Comparison of ENCODE assay signal across 14 cellular contexts in the genomic region with DNA sequence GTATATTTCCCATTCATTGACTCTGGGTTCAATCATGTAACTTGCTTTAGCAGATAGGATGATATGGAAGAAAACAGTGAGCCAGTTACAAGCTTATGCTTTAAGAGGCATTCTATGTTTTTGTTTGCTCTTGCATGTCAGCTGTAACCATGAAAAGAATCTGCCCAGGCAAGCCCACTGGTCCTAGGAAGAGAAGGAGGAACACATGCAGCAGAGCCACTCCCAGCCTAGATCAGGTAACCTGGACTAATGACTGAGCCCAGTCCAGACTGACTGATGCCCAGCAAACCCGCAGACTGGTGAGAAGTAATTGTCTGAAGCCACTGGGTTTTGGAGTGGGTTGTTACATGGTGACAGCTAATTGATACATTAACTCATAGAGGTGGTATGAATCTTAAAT.
A peak's percentile ranks its signal among the peaks of the same experiment; 100 is the strongest.
DNase-seq lines count a peak whose midpoint lies in the region; ATAC-seq, FAIRE-seq and TF ChIP-seq lines count a peak whose summit lies in the region.
"Had no signal": no experiment of that assay in that cellular context is flagged by ENCODE, and none has a peak within 500 bp of the region (broad histone marks: within the 10 kb centered on the region; RNA-seq: fewer than 3 reads in every experiment).

No MANE protein-coding gene starts in this region.

- peak overlapping the region; percentile 85 for H2BK120ac ChIP-seq in IMR-90 (ENCODE audit: low read depth, low read length)

- H4K91ac ChIP-seq in IMR-90 (ENCODE audit: insufficient read depth, low read depth, low read length) = peak overlapping the region; percentile 58

- no peak overlapping the region for H2BK5ac ChIP-seq in IMR-90 (ENCODE audit: low read depth, low read length, poor library complexity, severe bottlenecking)

- H3K27me3 ChIP-seq in BLaER1 (peaks cover 91% of the 10 kb centered on the region), IMR-90 (ENCODE audit: control insufficient read depth, insufficient read depth, low read length) (peaks cover 2% of the 10 kb centered on the region)
- H3K27me3 ChIP-seq: ovary, thyroid gland had no signal

- POLR2A ChIA-PET in IMR-90 (lab: Charles Lee; ENCODE audit: unreplicated experiment) = no interaction called here

- H2BK20ac ChIP-seq in IMR-90 (ENCODE audit: low read depth, low read length) = peak overlapping the region; percentile 45; the same call in 1 of the 2 replicates

- H3K27ac ChIP-seq in BLaER1 (no peak overlapping the region), IMR-90 (ENCODE audit: insufficient read depth, low read length) (peak overlapping the region; percentile 98)
- H3K27ac ChIP-seq: ovary, thyroid gland had no signal

- H3K4me2 ChIP-seq in BLaER1 (peak overlapping the region; percentile 42), IMR-90 (ENCODE audit: low read depth, low read length) (no peak overlapping the region)

- ATAC-seq in IMR-90 (ENCODE audit: low read depth) = peak; percentile 37

- H3K9me1 ChIP-seq in IMR-90 (ENCODE audit: insufficient read depth, low read length) = no peaks in the 10 kb centered on the region; the same call in 1 of the 2 replicates

- FAIRE-seq in RCC 7860 (lab: Jason Lieb, UNC) = peak; percentile 30

- H4K8ac ChIP-seq in IMR-90 (ENCODE audit: low read depth in 2 of 2, low read length in 2 of 2) = peak overlapping the region; percentile 27 to 71; a peak in 3 of 4 replicates

- intact Hi-C loops in IMR-90 (cut with micrococcal nuclease) = no loop called here

- no peaks in the 10 kb centered on the region for H3K79me1 ChIP-seq in IMR-90 (ENCODE audit: low read depth in 1 of 2, low read length in 2 of 2)

- H3K36me3 ChIP-seq in BLaER1 = no peaks in the 10 kb centered on the region
- H3K36me3 ChIP-seq in IMR-90 (ENCODE audit: control insufficient read depth, insufficient read depth, low read length) = no peaks in the 10 kb centered on the region
- H3K36me3 ChIP-seq: ovary, thyroid gland had no signal

- H3K4me1 ChIP-seq in BLaER1 (peaks cover 19% of the 10 kb centered on the region), IMR-90 (ENCODE audit: control insufficient read depth, insufficient read depth, low read length) (peaks cover 5% of the 10 kb centered on the region)

- DNase-seq in IMR-90 (no peak), RCC 7860 (ENCODE audit: low spot score) (no peak), iPS-NIHi7 (ENCODE audit: extremely low spot score) (peak; percentile 19), GM20000 (ENCODE audit: low spot score) (no peak), pons (ENCODE audit: low spot score) (no peak), NCI-H2227 treated with DMSO at 0.1 percent for 48 hours (lab: John Stamatoyannopoulos, UW) (no peak)
- no peak for DNase-seq in central memory CD4-positive, alpha-beta T cell
- DNase-seq: activated CD4-positive, alpha-beta memory T cell treated with anti-CD3 and anti-CD28 coated beads for 36 hours; activated effector memory CD4-positive, alpha-beta T cell treated with anti-CD3 and anti-CD28 coated beads, Interleukin-2, amount 50 U/mL, for 16 hours; Calu3; ovary; stimulated activated CD4-positive, alpha-beta T cell treated with anti-CD3 and anti-CD28 coated beads, Interleukin-15, amount 100 ng/mL, for 24 hours; thyroid gland had no signal

- dilution Hi-C loops in IMR-90 (cut with HindIII; ENCODE audit: low sequenced_read_pairs, unreplicated experiment) = no loop called here

- peak overlapping the region; percentile 92 for H3K4ac ChIP-seq in IMR-90 (ENCODE audit: low read depth, low read length)

- peak overlapping the region; percentile 98 for H3K18ac ChIP-seq in IMR-90 (ENCODE audit: low read depth, low read length)

- no peak overlapping the region; the same call in 2 of the 3 replicates for H2BK15ac ChIP-seq in IMR-90 (ENCODE audit: low read depth, low read length)

- H4K20me1 ChIP-seq in BLaER1 (peaks cover 26% of the 10 kb centered on the region; the same call in 1 of the 2 replicates), IMR-90 (ENCODE audit: insufficient read depth, low read length) (no peaks in the 10 kb centered on the region)

- no TSS peak for BruUV-seq in IMR-90 (replicated peaks; lab: Mats Ljungman, UMichigan)

- H3K56ac ChIP-seq in IMR-90 (ENCODE audit: extremely low read depth, insufficient read depth, low read length) = no peak overlapping the region

- H3K4me3 ChIP-seq in BLaER1 (no peak overlapping the region), IMR-90 (ENCODE audit: insufficient read depth, low read depth, low read length) (no peak overlapping the region)
- H3K4me3 ChIP-seq: ovary, thyroid gland had no signal

- peak overlapping the region; percentile 99 for H4K5ac ChIP-seq in IMR-90 (ENCODE audit: low read depth, low read length)

- H2AK9ac ChIP-seq in IMR-90 (replicated peaks; ENCODE audit: low read depth, low read length, poor library complexity) = no peak overlapping the region

- no peak overlapping the region for H2AFZ ChIP-seq in IMR-90 (replicated peaks; ENCODE audit: low read length, poor library complexity)

- H2AK5ac ChIP-seq in IMR-90 (ENCODE audit: low read depth, low read length) = peak overlapping the region; percentile 78

- in situ Hi-C loops in IMR-90 (cut with MboI; ENCODE audit: low sequenced_read_pairs) = no loop called here

- no peak for TF ChIP-seq POLR2A in IMR-90 (IDR thresholded peaks at IDR 0.05; ENCODE audit: low read depth, low read length)

- TF ChIP-seq RAD21 in IMR-90 (IDR thresholded peaks at IDR 0.05; ENCODE audit: low read length) = no peak

- H3K9ac ChIP-seq in BLaER1 (no peak overlapping the region), IMR-90 (ENCODE audit: low read depth, low read length) (no peak overlapping the region)

- H3K9me3 ChIP-seq in BLaER1 (0 out of 2 replicates have a peak, but pooled peaks cover under 1% of the 10 kb centered on the region), IMR-90 (ENCODE audit: control insufficient read depth, insufficient read depth, low read length) (no peaks in the 10 kb centered on the region)
- H3K9me3 ChIP-seq: ovary, thyroid gland had no signal

- H3K23ac ChIP-seq in IMR-90 (ENCODE audit: low read depth, low read length) = no peak overlapping the region

- TF ChIP-seq CTCF in IMR-90 (conservative IDR thresholded peaks at IDR 0.05; ENCODE audit: low read depth, low read length) (no peak), GM20000 (IDR thresholded peaks at IDR 0.05; ENCODE audit: extremely low read depth, missing control alignments) (no peak)

- WGBS in IMR-90 (ENCODE audit: extremely low coverage in 2 of 2, insufficient read length in 1 of 2), 2 experiments = no CpG with 5 or more reads among the region's 1 CpG

- CTCF ChIA-PET in IMR-90 (lab: Yijun Ruan, JAX) = no interaction called here

- peak overlapping the region; percentile 34; the same call in 1 of the 2 replicates for H3K14ac ChIP-seq in IMR-90 (replicated peaks; ENCODE audit: low read depth, low read length)

TF ChIP-seq in IMR-90, 13 proteins besides CTCF, POLR2A, EP300 and RAD21:
- TF ChIP-seq RCOR1 (IDR thresholded peaks at IDR 0.05; ENCODE audit: insufficient replicate concordance, low read length) = no peak
- no peak for TF ChIP-seq RFX5 (IDR thresholded peaks at IDR 0.05; ENCODE audit: low read depth, low read length)
- no peak for TF ChIP-seq MXI1 (IDR thresholded peaks at IDR 0.05; ENCODE audit: borderline replicate concordance, low read depth, low read length)
- TF ChIP-seq CHD1 (IDR thresholded peaks at IDR 0.05; ENCODE audit: low read depth, low read length) = no peak
- no peak for TF ChIP-seq NFE2L2 (IDR thresholded peaks at IDR 0.05; ENCODE audit: low read depth, low read length)
- TF ChIP-seq BHLHE40 (IDR thresholded peaks at IDR 0.05; ENCODE audit: low read depth, low read length) = no peak
- TF ChIP-seq, protein P1, sequence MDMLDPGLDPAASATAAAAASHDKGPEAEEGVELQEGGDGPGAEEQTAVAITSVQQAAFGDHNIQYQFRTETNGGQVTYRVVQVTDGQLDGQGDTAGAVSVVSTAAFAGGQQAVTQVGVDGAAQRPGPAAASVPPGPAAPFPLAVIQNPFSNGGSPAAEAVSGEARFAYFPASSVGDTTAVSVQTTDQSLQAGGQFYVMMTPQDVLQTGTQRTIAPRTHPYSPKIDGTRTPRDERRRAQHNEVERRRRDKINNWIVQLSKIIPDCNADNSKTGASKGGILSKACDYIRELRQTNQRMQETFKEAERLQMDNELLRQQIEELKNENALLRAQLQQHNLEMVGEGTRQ (IDR thresholded peaks at IDR 0.05; ENCODE audit: low read depth, low read length) = no peak
- no peak for TF ChIP-seq SMC3 (IDR thresholded peaks at IDR 0.05; ENCODE audit: low read depth, low read length)
- TF ChIP-seq MAZ (IDR thresholded peaks at IDR 0.05; ENCODE audit: borderline replicate concordance, low read depth, low read length) = no peak
- no peak for TF ChIP-seq FOS (IDR thresholded peaks at IDR 0.05; ENCODE audit: low read depth, low read length)
- TF ChIP-seq, protein P2, sequence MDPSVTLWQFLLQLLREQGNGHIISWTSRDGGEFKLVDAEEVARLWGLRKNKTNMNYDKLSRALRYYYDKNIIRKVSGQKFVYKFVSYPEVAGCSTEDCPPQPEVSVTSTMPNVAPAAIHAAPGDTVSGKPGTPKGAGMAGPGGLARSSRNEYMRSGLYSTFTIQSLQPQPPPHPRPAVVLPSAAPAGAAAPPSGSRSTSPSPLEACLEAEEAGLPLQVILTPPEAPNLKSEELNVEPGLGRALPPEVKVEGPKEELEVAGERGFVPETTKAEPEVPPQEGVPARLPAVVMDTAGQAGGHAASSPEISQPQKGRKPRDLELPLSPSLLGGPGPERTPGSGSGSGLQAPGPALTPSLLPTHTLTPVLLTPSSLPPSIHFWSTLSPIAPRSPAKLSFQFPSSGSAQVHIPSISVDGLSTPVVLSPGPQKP (IDR thresholded peaks at IDR 0.05; ENCODE audit: borderline replicate concordance, low read depth, low read length) = no peak
- no peak for TF ChIP-seq CEBPB (IDR thresholded peaks at IDR 0.05; ENCODE audit: low read depth, low read length)
